12 cellular contexts compared by ENCODE assay signal in the genomic region with DNA sequence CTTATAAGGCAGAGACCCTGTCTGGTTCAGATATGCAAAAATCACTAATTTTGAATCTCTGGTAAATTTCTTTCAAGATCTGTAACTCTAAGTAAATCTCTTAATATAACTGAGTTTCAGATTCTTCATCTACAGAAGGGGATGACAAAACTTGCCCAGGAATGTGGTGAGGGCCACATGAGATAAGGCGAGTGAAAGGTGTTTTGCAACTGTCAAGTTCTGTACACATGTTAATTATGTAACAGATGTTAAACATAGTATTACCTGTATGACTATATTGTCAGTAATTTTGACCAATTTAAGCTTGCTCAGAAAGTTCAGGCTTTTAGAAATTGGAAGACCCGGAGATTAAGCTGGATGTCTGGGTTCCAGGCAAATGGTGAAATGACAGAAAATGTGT. TPM values are rescaled to one million over a fixed set of nuclear protein-coding genes. Genes with fewer than 3 reads are reported as not detected.
DNase-seq lines count a peak whose midpoint lies in the region; ATAC-seq and TF ChIP-seq lines count a peak whose summit lies in the region.
"Had no signal": no experiment of that assay in that cellular context is flagged by ENCODE, and none has a peak within 500 bp of the region (broad histone marks: within the 10 kb centered on the region; RNA-seq: fewer than 3 reads in every experiment).

No MANE protein-coding gene starts in this region.

- H3K36me3 Mint-ChIP-seq in activated CD8-positive, alpha-beta T cell treated with anti-CD3 and anti-CD28 coated beads for 36 hours (ENCODE audit: low read depth), result no peaks in the 10 kb centered on the region
- H3K36me3 Mint-ChIP-seq: activated CD8-positive, alpha-beta memory T cell treated with anti-CD3 and anti-CD28 coated beads, Interleukin-2, amount 10 ng/mL, durations not matched to agents 7 days and 5 days had no signal

- DNase-seq in cardiac fibroblast (ENCODE audit: low read depth in 2 of 2) (no peak), kidney epithelial cell (ENCODE audit: low read depth) (no peak), NCI-H69 (lab: John Stamatoyannopoulos, UW) (no peak), KG1 (lab: John Stamatoyannopoulos, UW) (no peak)
- no peak for DNase-seq in activated CD8-positive, alpha-beta T cell treated with anti-CD3 and anti-CD28 coated beads for 36 hours
- DNase-seq in activated CD4-positive, alpha-beta T cell treated with anti-CD3 and anti-CD28 coated beads, Interleukin-2, amount 50 U/mL, for 1 hour, result no peak
- DNase-seq: activated CD8-positive, alpha-beta memory T cell treated with anti-CD3 and anti-CD28 coated beads, Interleukin-2, amount 10 ng/mL, durations not matched to agents 7 days and 5 days; stimulated activated CD4-positive, alpha-beta T cell treated with anti-CD3 and anti-CD28 coated beads, Interleukin-4, amount 100 ng/mL, for 24 hours had no signal

- no peak for TF ChIP-seq CTCF in cardiac fibroblast (IDR thresholded peaks at IDR 0.05; ENCODE audit: low read depth, low read length)
- no peak for TF ChIP-seq CTCF in kidney epithelial cell (IDR thresholded peaks at IDR 0.05; ENCODE audit: insufficient read depth, low read length, poor library complexity, severe bottlenecking)
- no peak for TF ChIP-seq CTCF in activated CD8-positive, alpha-beta T cell treated with anti-CD3 and anti-CD28 coated beads for 36 hours (IDR thresholded peaks at IDR 0.05)

- H3K36me3 ChIP-seq in HUES48 (ENCODE audit: control insufficient read depth, insufficient read depth, low read length) (no peaks in the 10 kb centered on the region), kidney epithelial cell (ENCODE audit: control insufficient read depth, insufficient read depth, low read length) (no peaks in the 10 kb centered on the region), skeletal muscle tissue (ENCODE audit: control insufficient read depth in 3 of 3, insufficient read depth in 3 of 3, low read length in 3 of 3) (no peaks in the 10 kb centered on the region)
- H3K36me3 ChIP-seq: left lung had no signal

- H3K27me3 Mint-ChIP-seq in activated CD8-positive, alpha-beta T cell treated with anti-CD3 and anti-CD28 coated beads for 36 hours, result peaks cover 12% of the 10 kb centered on the region

- intact Hi-C loops in activated CD8-positive, alpha-beta T cell treated with anti-CD3 and anti-CD28 coated beads for 36 hours (cut with micrococcal nuclease), result no loop called here

- no peak for ATAC-seq in activated CD8-positive, alpha-beta T cell treated with anti-CD3 and anti-CD28 coated beads for 36 hours
- ATAC-seq: activated CD8-positive, alpha-beta memory T cell treated with anti-CD3 and anti-CD28 coated beads, Interleukin-2, amount 10 ng/mL, durations not matched to agents 7 days and 5 days had no signal

- H3K4me3 ChIP-seq in HUES48 (ENCODE audit: low read depth, low read length) (peak overlapping the region; percentile 70), cardiac fibroblast (replicated peaks in 1 of 2; ENCODE audit: low read depth in 2 of 2, low read length in 2 of 2) (peak overlapping the region; percentile 42 to 79), kidney epithelial cell (ENCODE audit: low read depth, low read length) (peak overlapping the region; percentile 70), skeletal muscle tissue (ENCODE audit: low read length in 3 of 3) (peak overlapping the region in 2 of 3 donors; percentile 64 to 76)

- H3K27me3 ChIP-seq in HUES48 (ENCODE audit: control insufficient read depth, insufficient read depth, low read length) (peaks cover 41% of the 10 kb centered on the region), kidney epithelial cell (ENCODE audit: control insufficient read depth, insufficient read depth, low read length) (no peaks in the 10 kb centered on the region), skeletal muscle tissue (ENCODE audit: control insufficient read depth in 3 of 3, insufficient read depth in 3 of 3, low read length in 3 of 3) (peaks cover 0 to 2% (median 0%) of the 10 kb centered on the region in 3 donors)

- no peak overlapping the region for H3K27ac Mint-ChIP-seq in activated CD8-positive, alpha-beta T cell treated with anti-CD3 and anti-CD28 coated beads for 36 hours
- H3K27ac Mint-ChIP-seq: activated CD8-positive, alpha-beta memory T cell treated with anti-CD3 and anti-CD28 coated beads, Interleukin-2, amount 10 ng/mL, durations not matched to agents 7 days and 5 days had no signal

- H3K9me3 ChIP-seq in HUES48 (ENCODE audit: control insufficient read depth, insufficient read depth, low read length) (no peaks in the 10 kb centered on the region), skeletal muscle tissue (ENCODE audit: control insufficient read depth in 3 of 3, low read length in 3 of 3) (no peaks in the 10 kb centered on the region)
- H3K9me3 ChIP-seq: left lung had no signal

- H3K27ac ChIP-seq in HUES48 (ENCODE audit: low read depth, low read length), result no peak overlapping the region
- H3K27ac ChIP-seq in skeletal muscle tissue (ENCODE audit: low read depth, low read length), result no peak overlapping the region
- H3K27ac ChIP-seq: HL-60, left lung had no signal

- H3K9me3 Mint-ChIP-seq in activated CD8-positive, alpha-beta T cell treated with anti-CD3 and anti-CD28 coated beads for 36 hours, result no peaks in the 10 kb centered on the region

- peaks cover 7% of the 10 kb centered on the region for H3K4me1 ChIP-seq in HUES48 (ENCODE audit: control insufficient read depth, insufficient read depth, low read length)
- peaks cover 0 to 3% (median 3%) of the 10 kb centered on the region in 3 donors for H3K4me1 ChIP-seq in skeletal muscle tissue (ENCODE audit: control insufficient read depth in 3 of 3, insufficient read depth in 3 of 3, low read length in 3 of 3)

- POLR2A ChIA-PET in activated CD8-positive, alpha-beta T cell treated with anti-CD3 and anti-CD28 coated beads for 36 hours (lab: Charles Lee), result no interaction called here

- H3K9ac ChIP-seq in HUES48 (ENCODE audit: low read depth, low read length) (no peak overlapping the region), skeletal muscle tissue (ENCODE audit: low read depth in 1 of 3, low read length in 3 of 3) (peak overlapping the region; percentile 24 to 80 (median 66))

- H3K4me3 Mint-ChIP-seq in activated CD8-positive, alpha-beta T cell treated with anti-CD3 and anti-CD28 coated beads for 36 hours, result no peak overlapping the region
- H3K4me3 Mint-ChIP-seq: activated CD8-positive, alpha-beta memory T cell treated with anti-CD3 and anti-CD28 coated beads, Interleukin-2, amount 10 ng/mL, durations not matched to agents 7 days and 5 days had no signal

- CTCF ChIA-PET in activated CD8-positive, alpha-beta T cell treated with anti-CD3 and anti-CD28 coated beads for 36 hours (lab: Charles Lee), result no interaction called here

- no peaks in the 10 kb centered on the region for H3K4me1 Mint-ChIP-seq in activated CD8-positive, alpha-beta T cell treated with anti-CD3 and anti-CD28 coated beads for 36 hours (ENCODE audit: low read depth)
- H3K4me1 Mint-ChIP-seq: activated CD8-positive, alpha-beta memory T cell treated with anti-CD3 and anti-CD28 coated beads, Interleukin-2, amount 10 ng/mL, durations not matched to agents 7 days and 5 days had no signal

RNA-seq across cellular contexts. Expression of gene GLRB, which starts 0.5 kb away (rescaled TPM):
- total RNA-seq in kidney epithelial cell (5.9 and 11.6 TPM in 2 replicates), skeletal muscle tissue (5.2 TPM)
- total RNA-seq in activated CD8-positive, alpha-beta T cell treated with anti-CD3 and anti-CD28 coated beads for 36 hours, result not detected
- total RNA-seq: activated CD8-positive, alpha-beta memory T cell treated with anti-CD3 and anti-CD28 coated beads, Interleukin-2, amount 10 ng/mL, durations not matched to agents 7 days and 5 days had no signal
